Comparison of ENCODE assay signal across 8 cellular contexts in genomic region chr6:158168054-158168303, GRCh38. TPM values are rescaled to one million over a fixed set of nuclear protein-coding genes. Genes with fewer than 3 reads are reported as not detected.
DNase-seq lines count a peak whose midpoint lies in the region; ATAC-seq and TF ChIP-seq lines count a peak whose summit lies in the region.

Gene SERAC1 (minus strand): TSS chr6:158168262. CDS start chr6:158158363, 9,899 bp downstream.

- TF ChIP-seq POLR2A in right lobe of liver (IDR thresholded peaks at IDR 0.05) (no peak), tibial nerve (IDR thresholded peaks at IDR 0.05) (no peak)

- H3K27ac ChIP-seq in right lobe of liver (peak within 1 kb of the TSS; percentile 77 to 99 (median 99)), tibial nerve (peak within 1 kb of the TSS; percentile 98 to 99 (median 98))

- peak; percentile 86 for DNase-seq in activated gamma-delta T cell treated with anti-CD3 and anti-CD28 coated beads, Interleukin-2, amount 50 U/mL, for 16 hours (ENCODE audit: low read depth)
- DNase-seq in activated gamma-delta T cell (lab: John Stamatoyannopoulos, UW) (no peak), astrocyte of the cerebellum (ENCODE audit: low read depth) (no peak), right lobe of liver (no peak), tibial nerve (ENCODE audit: low spot score in 2 of 2) (no peak), GM10248 (ENCODE audit: extremely low spot score) (no peak), HuH-7.5 (ENCODE audit: low spot score) (no peak), AML-193 (lab: John Stamatoyannopoulos, UW) (no peak)

- H3K4me1 ChIP-seq in right lobe of liver (peaks cover 0 to 4% (median 0%) of the 10 kb centered on the region in 4 donors), tibial nerve (peaks cover 0 to 41% (median 18%) of the 10 kb centered on the region in 4 donors)

- no peaks in the 10 kb centered on the region for H3K9me3 ChIP-seq in right lobe of liver
- H3K9me3 ChIP-seq in tibial nerve: no peaks in the 10 kb centered on the region

- H3K27me3 ChIP-seq in right lobe of liver (no peaks in the 10 kb centered on the region), tibial nerve (no peaks in the 10 kb centered on the region)

- TF ChIP-seq EP300 in tibial nerve (IDR thresholded peaks at IDR 0.05): no peak

- ATAC-seq in right lobe of liver: no peak

- WGBS in right lobe of liver (ENCODE audit: insufficient coverage, low coverage, low lambda C conversion rate, missing lambda C conversion rate): 0% methylated on average over 6 of the region's 29 CpGs
- 0% methylated on average over 10 to 19 of the region's 29 CpGs for WGBS in tibial nerve, 2 donors

- H3K36me3 ChIP-seq in right lobe of liver (no peaks in the 10 kb centered on the region), tibial nerve (no peaks in the 10 kb centered on the region)

- POLR2A ChIA-PET in GM10248 (lab: Yijun Ruan, JAX): no interaction called here

- H3K4me3 ChIP-seq in astrocyte of the cerebellum (ENCODE audit: low read depth, low read length) (peak within 1 kb of the TSS; percentile 80), right lobe of liver (peak within 1 kb of the TSS; percentile 64 to 94 (median 93)), tibial nerve (peak within 1 kb of the TSS; percentile 69 to 82 (median 80))

- intact Hi-C loops in right lobe of liver (cut with DNase I): no loop called here

- CTCF ChIA-PET in GM10248 (lab: Yijun Ruan, JAX): no interaction called here

- TF ChIP-seq CTCF in astrocyte of the cerebellum (IDR thresholded peaks at IDR 0.05; ENCODE audit: low read depth, low read length, missing control alignments): no peak
- no peak for TF ChIP-seq CTCF in right lobe of liver (IDR thresholded peaks at IDR 0.05)
- no peak for TF ChIP-seq CTCF in tibial nerve (IDR thresholded peaks at IDR 0.05)
- TF ChIP-seq CTCF in GM10248 (IDR thresholded peaks at IDR 0.05; ENCODE audit: control extremely low read depth, extremely low read depth, low read depth, missing control alignments): no peak

- in situ Hi-C loops in astrocyte of the cerebellum (cut with HindIII; ENCODE audit: low sequenced_read_pairs): no loop called here

RNA-seq across cellular contexts. Expression of gene SERAC1, which starts in this region (rescaled TPM):
- total RNA-seq in right lobe of liver (1 to 10 TPM; 3.0 to 5.1 (median 4.4) TPM), tibial nerve (1 to 10 TPM; 4.7 to 9.6 (median 6.2) TPM)
